In genomic region chr5:6716634-6717149, GRCh38 we compare ENCODE assay signal across 9 cellular contexts.
A peak's percentile ranks its signal among the peaks of the same experiment; 100 is the strongest.
DNase-seq lines count a peak whose midpoint lies in the region; ATAC-seq and TF ChIP-seq lines count a peak whose summit lies in the region.
"Had no signal": no experiment of that assay in that cellular context is flagged by ENCODE, and none has a peak within 500 bp of the region (broad histone marks: within the 10 kb centered on the region; RNA-seq: fewer than 3 reads in every experiment).

No MANE protein-coding gene starts in this region.

- no peak for ATAC-seq in effector memory CD8-positive, alpha-beta T cell (replicated peaks)
- ATAC-seq in GM18519 (IDR thresholded peaks at IDR 0.05; ENCODE audit: low FRiP score, unreplicated experiment) (no peak), GM21360 (IDR thresholded peaks at IDR 0.05; ENCODE audit: unreplicated experiment) (no peak), GM21717 (IDR thresholded peaks at IDR 0.05; ENCODE audit: unreplicated experiment) (no peak)
- ATAC-seq: Panc1 had no signal

- H2AFZ ChIP-seq in OCI-LY1 (ENCODE audit: low read length): no peak overlapping the region

- H3F3A ChIP-seq in DOHH2 (ENCODE audit: control insufficient read depth, insufficient read depth) (no peaks in the 10 kb centered on the region), OCI-LY1 (ENCODE audit: insufficient read depth, low read length) (no peaks in the 10 kb centered on the region)

- H3K4me1 ChIP-seq in DOHH2 (ENCODE audit: control insufficient read depth, low read length) (peaks cover 72% of the 10 kb centered on the region), OCI-LY1 (ENCODE audit: insufficient read depth, low read length, severe bottlenecking) (peaks cover 75% of the 10 kb centered on the region)

- H4K20me1 ChIP-seq in DOHH2 (ENCODE audit: control insufficient read depth, insufficient read depth, low read depth, low read length) (peaks cover 59% of the 10 kb centered on the region), OCI-LY1 (ENCODE audit: insufficient read depth, low read length) (no peaks in the 10 kb centered on the region; the same call in 1 of the 2 replicates)

- H3K79me2 ChIP-seq in DOHH2 (ENCODE audit: control insufficient read depth, low read length) (peaks cover 77% of the 10 kb centered on the region), OCI-LY1 (ENCODE audit: insufficient read depth, low read length) (peaks cover 54% of the 10 kb centered on the region)

- H3K4me2 ChIP-seq in DOHH2 (ENCODE audit: low read length) (peak overlapping the region; percentile 94), OCI-LY1 (ENCODE audit: low read length) (peak overlapping the region; percentile 94)

- H3K27ac ChIP-seq in DOHH2 (ENCODE audit: low read depth, low read length): no peak overlapping the region
- H3K27ac ChIP-seq in OCI-LY1 (ENCODE audit: low read depth, low read length, poor library complexity, severe bottlenecking): no peak overlapping the region

- H3K27ac Mint-ChIP-seq in effector memory CD8-positive, alpha-beta T cell: peak overlapping the region; percentile 74 to 89

- TF ChIP-seq CTCF in DOHH2 (IDR thresholded peaks at IDR 0.05; ENCODE audit: low read depth, low read length, poor library complexity, severe bottlenecking): no peak
- no peak for TF ChIP-seq CTCF in OCI-LY1 (IDR thresholded peaks at IDR 0.05; ENCODE audit: low read length)
- no peak for TF ChIP-seq CTCF in retinal pigment epithelial cell (conservative IDR thresholded peaks at IDR 0.05; ENCODE audit: low read depth, low read length)

- no peak for DNase-seq in effector memory CD8-positive, alpha-beta T cell
- DNase-seq in retinal pigment epithelial cell (ENCODE audit: low read depth): no peak
- no peak for DNase-seq in NCI-H1436 (lab: John Stamatoyannopoulos, UW)

- H3K36me3 ChIP-seq in DOHH2 (ENCODE audit: control insufficient read depth, low read length): peaks cover 65% of the 10 kb centered on the region
- H3K36me3 ChIP-seq in OCI-LY1 (ENCODE audit: insufficient read depth, low read length): peaks cover 42% of the 10 kb centered on the region

- H3K4me1 Mint-ChIP-seq in effector memory CD8-positive, alpha-beta T cell (ENCODE audit: low read depth in 2 of 2): peaks cover 58 to 67% of the 10 kb centered on the region in 2 donors

- no peaks in the 10 kb centered on the region for H3K27me3 Mint-ChIP-seq in effector memory CD8-positive, alpha-beta T cell

- H3K9me2 ChIP-seq in DOHH2 (replicated peaks; ENCODE audit: control insufficient read depth, low read length) (no peaks in the 10 kb centered on the region), OCI-LY1 (ENCODE audit: low read depth, low read length) (no peaks in the 10 kb centered on the region)

- H3K9ac ChIP-seq in OCI-LY1 (ENCODE audit: low read length): no peak overlapping the region; the same call in 1 of the 2 replicates

- H3K9me3 Mint-ChIP-seq in effector memory CD8-positive, alpha-beta T cell: no peaks in the 10 kb centered on the region

- peaks cover 25% of the 10 kb centered on the region for H3K36me3 Mint-ChIP-seq in effector memory CD8-positive, alpha-beta T cell (ENCODE audit: insufficient read depth)

- H3K9me3 ChIP-seq in DOHH2 (ENCODE audit: control insufficient read depth, insufficient read depth, low read length): no peaks in the 10 kb centered on the region
- H3K9me3 ChIP-seq in OCI-LY1 (ENCODE audit: low read length): no peaks in the 10 kb centered on the region

- H3K27me3 ChIP-seq in DOHH2 (ENCODE audit: control insufficient read depth, low read length): no peaks in the 10 kb centered on the region
- H3K27me3 ChIP-seq in OCI-LY1 (ENCODE audit: insufficient read depth, low read length): no peaks in the 10 kb centered on the region

- H3K4me3 ChIP-seq in DOHH2 (ENCODE audit: low read length): peak overlapping the region; percentile 81
- H3K4me3 ChIP-seq in OCI-LY1 (ENCODE audit: low read depth, low read length, poor library complexity, severe bottlenecking): peak overlapping the region; percentile 76
- peak overlapping the region; percentile 53 for H3K4me3 ChIP-seq in retinal pigment epithelial cell (ENCODE audit: low read length)

- peak overlapping the region; percentile 80 to 85 for H3K4me3 Mint-ChIP-seq in effector memory CD8-positive, alpha-beta T cell
